Comparison of ENCODE assay signal across 17 cellular contexts in genomic region chr21:40433575-40433974, GRCh38.
DNase-seq lines count a peak whose midpoint lies in the region; ATAC-seq and TF ChIP-seq lines count a peak whose summit lies in the region.
"Had no signal": no experiment of that assay in that cellular context is flagged by ENCODE, and none has a peak within 500 bp of the region (broad histone marks: within the 10 kb centered on the region; RNA-seq: fewer than 3 reads in every experiment).

No MANE protein-coding gene starts in this region.

- ATAC-seq in foreskin keratinocyte (peak; percentile 64), GM21360 (IDR thresholded peaks at IDR 0.05; ENCODE audit: unreplicated experiment) (no peak)

- H3K4me1 ChIP-seq in foreskin keratinocyte: no peaks in the 10 kb centered on the region
- H3K4me1 ChIP-seq: BE2C had no signal

- DNase-seq in DMS79 (lab: John Stamatoyannopoulos, UW): peak; percentile 27
- no peak for DNase-seq in DMS79 treated with DMSO at 0.1 percent for 48 hours (lab: John Stamatoyannopoulos, UW)
- peak; percentile 37 for DNase-seq in NCI-H748 (lab: John Stamatoyannopoulos, UW; ENCODE audit: unreplicated experiment)
- no peak for DNase-seq in NCI-H748 treated with DMSO at 0.1 percent for 48 hours (lab: John Stamatoyannopoulos, UW)
- DNase-seq in NCI-H510A treated with DMSO at 0.1 percent for 48 hours (lab: John Stamatoyannopoulos, UW): peak; percentile 35
- DNase-seq in foreskin keratinocyte: peak in 1 of 2 donors; percentile 28
- DNase-seq in kidney glomerular epithelial cell (lab: John Stamatoyannopoulos, UW): no peak
- DNase-seq: 8988T; BE2C; Calu3; CD4-positive, alpha-beta T cell; GF-D8; GOT3; NCI-H1048; OCI-M1; T-helper 2 cell had no signal

- no peak overlapping the region for H3K27ac ChIP-seq in foreskin keratinocyte

- H3K27me3 ChIP-seq in foreskin keratinocyte: no peaks in the 10 kb centered on the region
- H3K27me3 ChIP-seq: BE2C had no signal

- no peak for TF ChIP-seq CTCF in foreskin keratinocyte (conservative IDR thresholded peaks at IDR 0.05)

Comparison
In these comparisons a context has a peak if more than half of its experiments do, and no peak if none do; other contexts are left out.
1. DNase-seq: peak in DMS79 (single experiment), NCI-H748 (single experiment) and NCI-H510A treated with DMSO at 0.1 percent for 48 hours (single experiment); none in DMS79 treated with DMSO at 0.1 percent for 48 hours (single experiment), NCI-H748 treated with DMSO at 0.1 percent for 48 hours (single experiment) and kidney glomerular epithelial cell (single experiment).